8 cellular contexts compared by ENCODE assay signal in the genomic region with DNA sequence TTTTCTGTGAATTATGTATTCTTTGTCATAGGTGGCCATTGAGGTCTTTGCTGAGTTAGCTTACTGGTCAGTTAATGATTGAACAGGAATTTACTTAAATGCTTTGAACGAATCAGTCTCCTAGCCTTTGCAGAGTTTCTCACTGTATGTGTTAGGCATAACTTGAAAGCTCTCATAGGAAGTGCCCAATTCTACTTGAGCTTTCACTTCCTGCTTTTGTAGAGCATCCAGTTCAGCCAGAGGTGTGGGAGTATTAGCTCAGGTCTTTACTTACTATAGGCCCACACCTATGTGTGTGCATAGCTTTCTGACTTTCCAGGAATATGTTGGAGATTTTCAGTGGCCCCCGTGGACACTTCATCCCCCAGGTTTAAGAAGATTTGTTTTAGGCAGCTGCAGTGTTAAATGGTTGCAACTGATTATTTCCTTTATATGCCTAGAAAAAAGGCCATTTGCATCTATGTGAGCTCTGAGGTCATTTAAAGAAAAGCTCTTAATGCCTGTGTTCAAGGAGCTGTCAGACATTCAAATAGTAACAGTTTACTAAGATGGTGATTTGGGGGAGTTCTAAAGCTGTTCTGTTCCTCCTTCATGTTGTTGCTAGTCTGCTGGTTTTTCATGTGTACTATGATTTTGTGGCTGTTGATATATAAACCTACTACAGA.
A peak's percentile ranks its signal among the peaks of the same experiment; 100 is the strongest.
DNase-seq lines count a peak whose midpoint lies in the region; ATAC-seq, FAIRE-seq and TF ChIP-seq lines count a peak whose summit lies in the region.

No MANE protein-coding gene starts in this region.

- peak; percentile 82 for FAIRE-seq in GM12891 (lab: Jason Lieb, UNC)

- POLR2A ChIA-PET in activated CD4-positive, alpha-beta T cell treated with anti-CD3 and anti-CD28 coated beads for 36 hours (lab: Charles Lee) = no interaction called here

- H3K27me3 Mint-ChIP-seq in immature natural killer cell (ENCODE audit: low read depth in 3 of 3) = no peaks in the 10 kb centered on the region
- H3K27me3 Mint-ChIP-seq in activated CD4-positive, alpha-beta T cell treated with anti-CD3 and anti-CD28 coated beads, Interleukin-2, amount 10 ng/mL, durations not matched to agents 24 days and 14 days = no peaks in the 10 kb centered on the region
- no peaks in the 10 kb centered on the region for H3K27me3 Mint-ChIP-seq in activated CD4-positive, alpha-beta T cell treated with anti-CD3 and anti-CD28 coated beads for 36 hours

- intact Hi-C loops in activated CD4-positive, alpha-beta T cell treated with anti-CD3 and anti-CD28 coated beads, Interleukin-2, amount 10 ng/mL, durations not matched to agents 24 days and 14 days (cut with micrococcal nuclease) = no loop called here
- intact Hi-C loops in activated CD4-positive, alpha-beta T cell treated with anti-CD3 and anti-CD28 coated beads for 36 hours (cut with DNase I, micrococcal nuclease) = no loop called here

- H3K4me3 Mint-ChIP-seq in immature natural killer cell = no peak overlapping the region
- no peak overlapping the region for H3K4me3 Mint-ChIP-seq in activated CD4-positive, alpha-beta T cell treated with anti-CD3 and anti-CD28 coated beads, Interleukin-2, amount 10 ng/mL, durations not matched to agents 24 days and 14 days
- no peak overlapping the region for H3K4me3 Mint-ChIP-seq in activated CD4-positive, alpha-beta T cell treated with anti-CD3 and anti-CD28 coated beads for 36 hours

- peaks cover 0 to 38% (median 0%) of the 10 kb centered on the region in 3 donors for H3K36me3 Mint-ChIP-seq in immature natural killer cell
- peaks cover 20% of the 10 kb centered on the region for H3K36me3 Mint-ChIP-seq in activated CD4-positive, alpha-beta T cell treated with anti-CD3 and anti-CD28 coated beads, Interleukin-2, amount 10 ng/mL, durations not matched to agents 24 days and 14 days (ENCODE audit: low read depth)
- peaks cover 34% of the 10 kb centered on the region for H3K36me3 Mint-ChIP-seq in activated CD4-positive, alpha-beta T cell treated with anti-CD3 and anti-CD28 coated beads for 36 hours (ENCODE audit: low read depth)

- peak overlapping the region in 5 of 6 donors; percentile 10 to 67 (median 57) for H3K27ac Mint-ChIP-seq in immature natural killer cell
- H3K27ac Mint-ChIP-seq in activated CD4-positive, alpha-beta T cell treated with anti-CD3 and anti-CD28 coated beads, Interleukin-2, amount 10 ng/mL, durations not matched to agents 24 days and 14 days = no peak overlapping the region
- no peak overlapping the region for H3K27ac Mint-ChIP-seq in activated CD4-positive, alpha-beta T cell treated with anti-CD3 and anti-CD28 coated beads for 36 hours

- H3K9me3 Mint-ChIP-seq in immature natural killer cell = no peaks in the 10 kb centered on the region
- H3K9me3 Mint-ChIP-seq in activated CD4-positive, alpha-beta T cell treated with anti-CD3 and anti-CD28 coated beads, Interleukin-2, amount 10 ng/mL, durations not matched to agents 24 days and 14 days = peaks cover 7% of the 10 kb centered on the region
- H3K9me3 Mint-ChIP-seq in activated CD4-positive, alpha-beta T cell treated with anti-CD3 and anti-CD28 coated beads for 36 hours (ENCODE audit: low read depth) = peaks cover 2% of the 10 kb centered on the region

- CTCF ChIA-PET in activated CD4-positive, alpha-beta T cell treated with anti-CD3 and anti-CD28 coated beads for 36 hours (lab: Charles Lee) = interaction anchor here (0.9 kb wide), 1 partner anchor 9 kb away, joined by 3 read pairs; no protein-coding TSS in a partner anchor

- ATAC-seq in GM21515 (IDR thresholded peaks at IDR 0.05; ENCODE audit: unreplicated experiment) (peak; percentile 100), HG03521 (IDR thresholded peaks at IDR 0.05; ENCODE audit: unreplicated experiment) (peak; percentile 99)
- ATAC-seq in activated CD4-positive, alpha-beta T cell treated with anti-CD3 and anti-CD28 coated beads for 36 hours = no peak

- peaks cover 11 to 16% of the 10 kb centered on the region in 2 donors for H3K4me1 Mint-ChIP-seq in immature natural killer cell
- H3K4me1 Mint-ChIP-seq in activated CD4-positive, alpha-beta T cell treated with anti-CD3 and anti-CD28 coated beads, Interleukin-2, amount 10 ng/mL, durations not matched to agents 24 days and 14 days = peaks cover 9% of the 10 kb centered on the region
- H3K4me1 Mint-ChIP-seq in activated CD4-positive, alpha-beta T cell treated with anti-CD3 and anti-CD28 coated beads for 36 hours = peaks cover 2% of the 10 kb centered on the region

- TF ChIP-seq POLR2A in GM12891 (IDR thresholded peaks at IDR 0.05; ENCODE audit: low read depth, low read length) = no peak

- DNase-seq in GM12891 (ENCODE audit: insufficient read length, low spot score) = peak; percentile 14
- DNase-seq in immature natural killer cell = no peak
- no peak for DNase-seq in NCI-H446 treated with DMSO at 0.1 percent for 48 hours (lab: John Stamatoyannopoulos, UW)
- DNase-seq in activated CD4-positive, alpha-beta T cell treated with anti-CD3 and anti-CD28 coated beads, Interleukin-2, amount 10 ng/mL, durations not matched to agents 24 days and 14 days = no peak
- DNase-seq in NCI-H524 treated with DMSO at 0.1 percent for 48 hours (lab: John Stamatoyannopoulos, UW) = no peak
- no peak for DNase-seq in activated CD4-positive, alpha-beta T cell treated with anti-CD3 and anti-CD28 coated beads for 36 hours

TF ChIP-seq in GM12891, 5 proteins besides CTCF, POLR2A, EP300 and RAD21:
- no peak for TF ChIP-seq POLR2AphosphoS5 (IDR thresholded peaks at IDR 0.05; ENCODE audit: low read depth, low read length)
- peak; percentile 99 for TF ChIP-seq SPI1 (IDR thresholded peaks at IDR 0.05; ENCODE audit: low read depth, low read length)
- 0 out of 2 replicates have a peak, but pooled peaks have one; percentile 50 for TF ChIP-seq POU2F2 (IDR thresholded peaks at IDR 0.05; ENCODE audit: low read depth, low read length)
TF ChIP-seq in GM12891: peak in this region for 2.

Comparison
In these comparisons a context has a peak if more than half of its experiments do, and no peak if none do; other contexts are left out.
1. H3K27ac Mint-ChIP-seq: peak in immature natural killer cell (5 of 6); none in activated CD4-positive, alpha-beta T cell treated with anti-CD3 and anti-CD28 coated beads, Interleukin-2, amount 10 ng/mL, durations not matched to agents 24 days and 14 days (single experiment) and activated CD4-positive, alpha-beta T cell treated with anti-CD3 and anti-CD28 coated beads for 36 hours (single experiment).